Comparison of ENCODE assay signal across 8 cellular contexts in the genomic region with DNA sequence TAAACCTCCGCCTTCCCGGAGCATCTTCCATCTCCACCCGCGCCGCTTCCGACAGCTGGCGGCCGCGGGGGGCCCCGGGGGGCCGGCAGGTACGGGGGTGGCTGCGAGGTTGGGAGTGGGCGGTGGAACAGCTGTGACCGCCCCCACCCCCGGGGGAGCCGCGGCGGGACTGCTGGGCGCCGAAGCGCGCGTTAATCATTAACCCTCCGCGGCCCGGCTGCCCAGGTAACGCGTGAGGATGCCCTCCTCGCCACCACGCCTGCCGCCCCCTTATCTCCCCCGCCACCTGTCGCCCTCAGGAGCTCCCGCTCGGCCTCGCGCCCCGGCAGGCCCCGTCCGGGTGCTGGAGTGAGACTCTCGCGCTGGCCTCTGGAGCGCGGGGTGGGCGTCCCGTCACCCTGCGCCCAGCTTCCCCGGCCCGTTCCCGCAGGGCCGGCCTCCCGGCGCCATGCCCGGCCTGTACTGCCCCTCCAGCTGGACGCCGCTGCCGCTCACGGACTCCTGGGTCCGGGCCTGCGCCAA. TPM values are rescaled to one million over a fixed set of nuclear protein-coding genes. Genes with fewer than 3 reads are reported as not detected.
DNase-seq lines count a peak whose midpoint lies in the region; ATAC-seq lines count a peak whose summit lies in the region.

No MANE protein-coding gene starts in this region.

- H3K4me3 ChIP-seq in esophagus (ENCODE audit: low read depth in 1 of 2, low read length in 2 of 2) = peak overlapping the region; percentile 1 to 32

- no peak overlapping the region for H3K27ac ChIP-seq in esophagus (ENCODE audit: low read depth in 2 of 2, low read length in 1 of 2)

- peaks cover 0 to 18% of the 10 kb centered on the region in 2 donors for H3K27me3 ChIP-seq in esophagus (ENCODE audit: control insufficient read depth in 1 of 2, insufficient read depth in 2 of 2, low read length in 2 of 2)

- WGBS in esophagus, 2 donors = 1% methylated on average over 51 to 61 of the region's 61 CpGs

- intact Hi-C loops in sciatic nerve (cut with DNase I) = no loop called here

- ATAC-seq in GM18511 (IDR thresholded peaks at IDR 0.05; ENCODE audit: unreplicated experiment) (peak; percentile 39), sciatic nerve (no peak), GM19455 (IDR thresholded peaks at IDR 0.05; ENCODE audit: unreplicated experiment) (no peak), GM21529 (IDR thresholded peaks at IDR 0.05; ENCODE audit: unreplicated experiment) (no peak)

- peak; percentile 44 to 69 for DNase-seq in NCI-H524 (lab: John Stamatoyannopoulos, UW)
- DNase-seq in sciatic nerve (ENCODE audit: low spot score) = peak; percentile 52
- DNase-seq in foreskin melanocyte = no peak
- DNase-seq in globus pallidus (ENCODE audit: low spot score) = no peak

- peaks cover 0 to 17% of the 10 kb centered on the region in 2 donors for H3K4me1 ChIP-seq in esophagus (ENCODE audit: control insufficient read depth in 2 of 2, insufficient read depth in 2 of 2, low read length in 1 of 2)

- no peaks in the 10 kb centered on the region for H3K9me3 ChIP-seq in esophagus (ENCODE audit: control insufficient read depth in 2 of 2, insufficient read depth in 1 of 2, low read depth in 1 of 2, low read length in 1 of 2)

- H3K36me3 ChIP-seq in esophagus (ENCODE audit: control insufficient read depth in 2 of 2, insufficient read depth in 2 of 2, low read length in 1 of 2) = no peaks in the 10 kb centered on the region

RNA-seq across cellular contexts. Expression of gene VWA5B2, which starts 0.8 kb away (rescaled TPM):
- polyA plus RNA-seq in esophagus = under 1 TPM; 0.02 to 0.04 TPM
- total RNA-seq in sciatic nerve = 0.53 TPM

RNA-seq across cellular contexts. Expression of gene ALG3, which starts 18.6 kb away (rescaled TPM):
- polyA plus RNA-seq in esophagus = 10 to 100 TPM; 16.4 to 31.0 TPM
- total RNA-seq in sciatic nerve = 16.7 TPM

RNA-seq across cellular contexts. Expression of gene EEF1AKMT4, which starts 19.3 kb away (rescaled TPM):
- polyA plus RNA-seq in esophagus = 1 to 10 TPM; 3.5 to 8.6 TPM
- 1.3 TPM for total RNA-seq in sciatic nerve

RNA-seq across cellular contexts. Expression of gene CAMK2N2, which starts 31.2 kb away (rescaled TPM):
- polyA plus RNA-seq in esophagus = under 1 TPM; 0.06 to 0.12 TPM
- 0.53 TPM for total RNA-seq in sciatic nerve

RNA-seq across cellular contexts. Expression of gene ABCF3, which starts 44.1 kb away (rescaled TPM):
- polyA plus RNA-seq in esophagus = 10 to 100 TPM; 42.3 to 42.4 TPM
- total RNA-seq in sciatic nerve = 67.4 TPM

Comparison
In these comparisons a context has a peak if more than half of its experiments do, and no peak if none do; other contexts are left out.
1. DNase-seq: peak in NCI-H524 (2 of 2) and sciatic nerve (single experiment); none in foreskin melanocyte (single experiment) and globus pallidus (single experiment).